Comparison of ENCODE assay signal across 8 cellular contexts in the genomic region with DNA sequence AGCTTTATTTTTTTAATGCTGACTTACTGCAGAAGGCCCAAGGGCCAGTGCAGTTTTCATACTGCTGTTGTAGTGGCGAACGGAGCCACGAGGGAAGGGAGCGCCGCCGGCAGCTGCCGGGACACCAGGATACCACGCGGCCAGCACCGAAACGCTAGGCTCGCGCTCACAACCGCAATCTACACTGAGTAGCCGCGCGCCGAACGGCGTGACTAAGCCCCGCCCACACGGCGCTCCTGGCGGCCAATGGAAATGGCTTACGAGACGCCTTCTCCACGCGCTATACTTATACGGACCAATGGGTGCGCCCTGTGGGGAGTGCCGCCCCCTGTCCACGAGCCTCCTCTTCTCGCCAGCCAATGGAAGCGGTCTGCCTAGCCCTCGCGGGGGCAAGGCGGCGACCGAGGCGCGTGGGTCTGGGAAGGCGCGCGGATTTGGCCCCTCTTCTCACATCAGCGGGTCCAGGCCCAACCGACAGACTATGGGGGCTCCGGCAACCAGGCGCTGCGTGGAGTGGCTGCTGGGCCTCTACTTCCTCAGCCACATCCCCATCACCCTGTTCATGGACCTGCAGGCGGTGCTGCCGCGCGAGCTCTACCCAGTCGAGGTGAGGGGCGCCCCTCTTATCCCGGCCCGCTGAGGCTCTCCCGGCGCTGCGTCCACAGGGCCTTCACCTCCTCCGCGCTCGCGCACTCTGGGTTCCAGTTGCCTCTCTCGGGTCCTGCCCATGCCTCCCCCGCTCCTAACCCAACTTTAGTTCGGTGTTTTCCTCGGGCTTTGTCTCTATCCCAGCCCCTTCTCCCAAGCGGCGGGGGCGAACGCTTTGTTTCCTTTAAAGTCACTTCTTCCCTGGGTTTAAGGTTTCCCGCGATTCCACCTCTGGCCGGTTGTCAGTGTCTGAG. TPM values are rescaled to one million over a fixed set of nuclear protein-coding genes. Genes with fewer than 3 reads are reported as not detected.
DNase-seq lines count a peak whose midpoint lies in the region; ATAC-seq and TF ChIP-seq lines count a peak whose summit lies in the region.

A gene (plus strand): TSS at position 442 of the 902 bp plus-strand sequence. CDS start 40 bp downstream, at position 482.

- peak within 1 kb of the TSS; percentile 93 for H3K4me3 Mint-ChIP-seq in activated CD8-positive, alpha-beta T cell treated with anti-CD3 and anti-CD28 coated beads, Interleukin-2, amount 10 ng/mL, durations not matched to agents 7 days and 5 days

- H3K36me3 Mint-ChIP-seq in activated CD8-positive, alpha-beta T cell treated with anti-CD3 and anti-CD28 coated beads, Interleukin-2, amount 10 ng/mL, durations not matched to agents 7 days and 5 days (ENCODE audit: low read depth), result peaks cover 6% of the 10 kb centered on the region

- ATAC-seq in activated CD8-positive, alpha-beta T cell treated with anti-CD3 and anti-CD28 coated beads, Interleukin-2, amount 10 ng/mL, durations not matched to agents 7 days and 5 days, result peak; percentile 100

- DNase-seq in COR-L47 (lab: John Stamatoyannopoulos, UW), result peak; percentile 98
- DNase-seq in GM20000 (ENCODE audit: low spot score), result peak; percentile 96
- DNase-seq in HS-5 (ENCODE audit: low read depth), result peak; percentile 87
- DNase-seq in NK-92 (lab: John Stamatoyannopoulos, UW; ENCODE audit: unreplicated experiment), result peak; percentile 74
- DNase-seq in activated CD8-positive, alpha-beta T cell treated with anti-CD3 and anti-CD28 coated beads, Interleukin-2, amount 10 ng/mL, durations not matched to agents 7 days and 5 days, result peak; percentile 98
- DNase-seq in effector CD8-positive, alpha-beta T cell (lab: John Stamatoyannopoulos, UW), result peak; percentile 93
- DNase-seq in lung microvascular endothelial cell (ENCODE audit: low read depth in 2 of 2), result peak; percentile 98
- peak; percentile 85 to 94 (median 91) for DNase-seq in stimulated activated CD4-positive, alpha-beta T cell treated with anti-CD3 and anti-CD28 coated beads, TNF-alpha, amount 100 ng/mL, for 4 hours (ENCODE audit: low read depth in 3 of 3)

- no peak for TF ChIP-seq CTCF in GM20000 (IDR thresholded peaks at IDR 0.05; ENCODE audit: extremely low read depth, missing control alignments)

- no peaks in the 10 kb centered on the region for H3K9me3 Mint-ChIP-seq in activated CD8-positive, alpha-beta T cell treated with anti-CD3 and anti-CD28 coated beads, Interleukin-2, amount 10 ng/mL, durations not matched to agents 7 days and 5 days (ENCODE audit: insufficient read depth)

- CTCF ChIA-PET in activated CD8-positive, alpha-beta T cell treated with anti-CD3 and anti-CD28 coated beads, Interleukin-2, amount 10 ng/mL, durations not matched to agents 7 days and 5 days (lab: Charles Lee), result interaction anchor here (0.7 to 1.7 kb wide), 6 partner anchors 8 to 426 kb away, joined by 3 to 10 read pairs (median 5); a partner anchor contains a TSS

- POLR2A ChIA-PET in activated CD8-positive, alpha-beta T cell treated with anti-CD3 and anti-CD28 coated beads, Interleukin-2, amount 10 ng/mL, durations not matched to agents 7 days and 5 days (lab: Charles Lee), result interaction anchor here (0.7 to 2.6 kb wide), 3 partner anchors 10 to 426 kb away, joined by 3 to 16 read pairs (median 3); a partner anchor contains a TSS

- H3K4me1 Mint-ChIP-seq in activated CD8-positive, alpha-beta T cell treated with anti-CD3 and anti-CD28 coated beads, Interleukin-2, amount 10 ng/mL, durations not matched to agents 7 days and 5 days (ENCODE audit: low read depth), result peaks cover 43% of the 10 kb centered on the region

- H3K27me3 Mint-ChIP-seq in activated CD8-positive, alpha-beta T cell treated with anti-CD3 and anti-CD28 coated beads, Interleukin-2, amount 10 ng/mL, durations not matched to agents 7 days and 5 days (ENCODE audit: low read depth), result no peaks in the 10 kb centered on the region

- peak within 1 kb of the TSS; percentile 87 for H3K27ac Mint-ChIP-seq in activated CD8-positive, alpha-beta T cell treated with anti-CD3 and anti-CD28 coated beads, Interleukin-2, amount 10 ng/mL, durations not matched to agents 7 days and 5 days

RNA-seq across cellular contexts. Expression of the gene that starts here (rescaled TPM):
- 10 to 100 TPM; 31.2 to 32.0 TPM for total RNA-seq in activated CD8-positive, alpha-beta T cell treated with anti-CD3 and anti-CD28 coated beads, Interleukin-2, amount 10 ng/mL, durations not matched to agents 7 days and 5 days
- total RNA-seq in lung microvascular endothelial cell, result 10.3 and 26.4 TPM in 2 replicates

Comparison
In these comparisons a context has a peak if more than half of its experiments do, and no peak if none do; other contexts are left out.
1. Peak in every context shown above with its lines: DNase-seq and ATAC-seq.